ENCODE assay signal across 20 cellular contexts in the genomic region with DNA sequence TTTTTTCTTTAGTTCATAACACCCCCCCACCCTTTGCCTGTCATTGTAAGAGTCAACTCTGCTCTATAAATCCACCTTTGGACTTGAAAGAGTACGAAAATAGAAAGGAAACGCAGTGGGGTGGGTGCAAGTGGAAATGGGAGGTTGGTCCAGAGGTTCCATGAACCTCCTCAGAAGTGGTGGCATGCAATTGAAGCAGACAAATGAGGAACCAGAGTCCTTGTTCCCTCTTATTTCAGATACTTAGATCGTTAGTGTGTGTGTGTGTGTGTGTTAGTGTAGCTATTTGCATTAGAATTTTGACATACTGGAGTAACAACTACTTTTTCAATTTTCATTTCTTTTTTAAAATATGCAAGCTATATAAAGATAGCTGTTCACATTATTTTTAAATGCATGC.
"Had no signal": no experiment of that assay in that cellular context is flagged by ENCODE, and none has a peak within 500 bp of the region (broad histone marks: within the 10 kb centered on the region; RNA-seq: fewer than 3 reads in every experiment).

No MANE protein-coding gene starts in this region.

- H3K4me1 ChIP-seq: gastroesophageal sphincter, neural progenitor cell, transverse colon, vagina had no signal

- H3K27me3 ChIP-seq: esophagus muscularis mucosa, gastroesophageal sphincter, neural progenitor cell, transverse colon, vagina had no signal

- DNase-seq: activated B cell treated with CpG ODN at 0.5 μM for 24 hours; activated CD4-positive, alpha-beta memory T cell treated with anti-CD3 and anti-CD28 coated beads for 36 hours; activated CD4-positive, alpha-beta T cell treated with anti-CD3 and anti-CD28 coated beads for 36 hours; activated effector memory CD4-positive, alpha-beta T cell treated with anti-CD3 and anti-CD28 coated beads, Interleukin-2, amount 50 U/mL, for 16 hours; activated naive CD4-positive, alpha-beta T cell treated with anti-CD3 and anti-CD28 coated beads, Interleukin-2, amount 10 ng/mL, durations not matched to agents 7 days and 5 days; activated T-cell treated with anti-CD3 and anti-CD28 coated beads, Interleukin-2, amount 50 U/mL, for 72 hours; cerebellar nuclear complex; head of caudate nucleus; hypothalamus; left ventricle myocardium inferior; naive thymus-derived CD8-positive, alpha-beta T cell; stimulated activated CD4-positive, alpha-beta T cell treated with anti-CD3 and anti-CD28 coated beads, Interleukin-2, amount 100 ng/mL, for 48 hours; stimulated activated CD8-positive, alpha-beta memory T cell treated with anti-CD3 and anti-CD28 coated beads, Interleukin-4, amount 100 ng/mL, for 48 hours; stimulated activated naive B cell treated with anti-CD40 and anti-IgM and Interleukin-4, amounts not matched to agents 10 μg/mL and 1 μg/mL and 100 μg/mL, for 72 hours; transverse colon had no signal

- H3K27ac ChIP-seq: coronary artery, esophagus muscularis mucosa, gastroesophageal sphincter, left ventricle myocardium inferior, neural progenitor cell, transverse colon, vagina had no signal

- H3K4me3 ChIP-seq: coronary artery, esophagus muscularis mucosa, gastroesophageal sphincter, left ventricle myocardium inferior, neural progenitor cell, transverse colon, vagina had no signal

- ATAC-seq: activated CD4-positive, alpha-beta T cell treated with anti-CD3 and anti-CD28 coated beads for 36 hours; activated T-cell treated with anti-CD3 and anti-CD28 coated beads, Interleukin-2, amount 50 U/mL, for 72 hours; gastroesophageal sphincter; naive thymus-derived CD8-positive, alpha-beta T cell; stimulated activated naive B cell treated with anti-CD40 and anti-IgM and Interleukin-4, amounts not matched to agents 10 μg/mL and 1 μg/mL and 100 μg/mL, for 72 hours had no signal

- H3K9me3 ChIP-seq: esophagus muscularis mucosa, gastroesophageal sphincter, left ventricle myocardium inferior, transverse colon, vagina had no signal
